In the genomic region with DNA sequence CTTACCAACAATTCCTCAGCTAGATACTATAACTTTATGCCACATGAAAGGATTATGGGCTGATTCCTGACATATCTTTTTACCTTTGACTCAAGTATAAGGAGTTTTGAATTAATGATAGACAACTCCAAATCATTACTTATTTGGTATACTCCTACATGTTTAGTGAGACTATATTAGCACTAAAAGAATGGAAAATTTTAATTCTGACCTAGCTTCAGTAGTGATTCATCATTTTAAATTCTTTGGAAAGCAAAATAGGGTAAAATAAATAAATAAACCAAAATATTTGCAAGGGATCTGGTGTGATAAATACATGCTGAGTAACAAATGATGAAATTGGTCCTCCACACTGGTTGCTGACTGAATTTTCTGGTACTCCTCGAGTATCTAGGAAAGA, we compare ENCODE assay signal across 20 cellular contexts. TPM values are rescaled to one million over a fixed set of nuclear protein-coding genes. Genes with fewer than 3 reads are reported as not detected.
DNase-seq lines count a peak whose midpoint lies in the region; TF ChIP-seq lines count a peak whose summit lies in the region.
"Had no signal": no experiment of that assay in that cellular context is flagged by ENCODE, and none has a peak within 500 bp of the region (broad histone marks: within the 10 kb centered on the region; RNA-seq: fewer than 3 reads in every experiment).

No MANE protein-coding gene starts in this region.

- intact Hi-C loops in colonic mucosa (cut with DNase I): no loop called here

- TF ChIP-seq CTCF in fibroblast of villous mesenchyme (IDR thresholded peaks at IDR 0.05; ENCODE audit: insufficient read depth, low read depth, low read length) (no peak), colonic mucosa (IDR thresholded peaks at IDR 0.05) (no peak)

- H3K9me3 ChIP-seq in colonic mucosa: no peaks in the 10 kb centered on the region
- H3K9me3 ChIP-seq: BLaER1, Caco-2 had no signal

- DNase-seq in EH (ENCODE audit: low read depth): peak; percentile 6
- DNase-seq in HS-27A (ENCODE audit: low read depth): peak; percentile 19
- DNase-seq in fibroblast of villous mesenchyme (ENCODE audit: low read depth): peak; percentile 3
- DNase-seq in activated effector memory CD4-positive, alpha-beta T cell treated with Interleukin-2 at 50 U/mL for 16 hours: no peak
- no peak for DNase-seq in SKM-1 treated with dmso at 0.1 percent for 144 hours (lab: John Stamatoyannopoulos, UW; ENCODE audit: unreplicated experiment)
- DNase-seq in colonic mucosa: no peak
- DNase-seq: Caco-2; CD4-positive, CD25-positive, alpha-beta regulatory T cell; CD8-positive, alpha-beta T cell; DMS153; DND-41; EL; GDM1; H7; HCEC 1CT had no signal

- no peak overlapping the region for H3K27ac ChIP-seq in colonic mucosa
- H3K27ac ChIP-seq: BLaER1, C4-2B had no signal

- H3K4me3 ChIP-seq in fibroblast of villous mesenchyme (ENCODE audit: low read depth, low read length): no peak overlapping the region
- no peak overlapping the region for H3K4me3 ChIP-seq in colonic mucosa
- H3K4me3 ChIP-seq: BLaER1, GM12878 had no signal

- no peaks in the 10 kb centered on the region for H3K27me3 ChIP-seq in colonic mucosa
- H3K27me3 ChIP-seq: BLaER1 had no signal

- H3K4me1 ChIP-seq in colonic mucosa: no peaks in the 10 kb centered on the region
- H3K4me1 ChIP-seq: BLaER1, Caco-2 had no signal

- H3K9ac ChIP-seq in colonic mucosa (ENCODE audit: low read depth in 2 of 2, low read length in 2 of 2): no peak overlapping the region
- H3K9ac ChIP-seq: BLaER1 had no signal

- no peaks in the 10 kb centered on the region for H3K36me3 ChIP-seq in colonic mucosa
- H3K36me3 ChIP-seq: BLaER1 had no signal

RNA-seq across cellular contexts. Expression of a gene that starts 42.3 kb away (rescaled TPM):
- total RNA-seq in fibroblast of villous mesenchyme: 102 and 223 TPM in 2 replicates
- 1 to 10 TPM; 1.3 to 8.0 TPM for total RNA-seq in colonic mucosa
- total RNA-seq: A172; B cell; CD8-positive, alpha-beta T cell had no signal

Comparison
In these comparisons a context has a peak if more than half of its experiments do, and no peak if none do; other contexts are left out.
1. DNase-seq: peak in EH (single experiment), HS-27A (single experiment) and fibroblast of villous mesenchyme (single experiment); none in activated effector memory CD4-positive, alpha-beta T cell treated with Interleukin-2 at 50 U/mL for 16 hours (single experiment), SKM-1 treated with dmso at 0.1 percent for 144 hours (single experiment) and colonic mucosa (single experiment).
2. RNA of a gene that starts 42.3 kb away (total RNA-seq): 102 to 223 TPM in fibroblast of villous mesenchyme; 1.3 to 8.0 TPM in colonic mucosa; every median in the first group is over 10 times any median in the second.